1 cellular context compared by ENCODE assay signal in the genomic region with DNA sequence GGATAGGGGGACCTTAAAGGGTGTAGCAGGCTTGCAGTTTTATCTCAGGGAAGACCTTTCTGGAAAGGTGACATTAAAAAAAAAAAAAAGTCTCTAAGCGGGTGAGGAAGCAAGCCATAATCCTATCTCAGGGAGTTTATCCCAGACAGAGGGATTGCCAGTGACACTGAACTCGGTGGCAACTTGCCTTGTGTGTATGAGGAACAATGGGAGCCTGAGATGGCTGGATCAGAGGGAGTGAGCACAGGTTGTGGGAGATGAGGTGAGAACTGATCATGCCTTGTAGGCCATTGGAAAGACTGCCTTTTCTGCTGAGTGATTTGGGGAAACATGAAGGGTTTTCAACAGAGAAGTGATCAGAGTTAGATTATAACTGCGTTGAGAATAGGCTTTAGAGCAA.
TF ChIP-seq lines count a peak whose summit lies in the region.

No MANE protein-coding gene starts in this region.

TF ChIP-seq in H1, 55 proteins besides CTCF, POLR2A, EP300 and RAD21:
- no peak for TF ChIP-seq MAFK (IDR thresholded peaks at IDR 0.05; ENCODE audit: low read depth, low read length)
- TF ChIP-seq ZNF274 (IDR thresholded peaks at IDR 0.05; ENCODE audit: borderline replicate concordance, extremely low read depth, low read length): no peak
- TF ChIP-seq, protein P1, sequence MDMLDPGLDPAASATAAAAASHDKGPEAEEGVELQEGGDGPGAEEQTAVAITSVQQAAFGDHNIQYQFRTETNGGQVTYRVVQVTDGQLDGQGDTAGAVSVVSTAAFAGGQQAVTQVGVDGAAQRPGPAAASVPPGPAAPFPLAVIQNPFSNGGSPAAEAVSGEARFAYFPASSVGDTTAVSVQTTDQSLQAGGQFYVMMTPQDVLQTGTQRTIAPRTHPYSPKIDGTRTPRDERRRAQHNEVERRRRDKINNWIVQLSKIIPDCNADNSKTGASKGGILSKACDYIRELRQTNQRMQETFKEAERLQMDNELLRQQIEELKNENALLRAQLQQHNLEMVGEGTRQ (IDR thresholded peaks at IDR 0.05; ENCODE audit: low read length): no peak
- no peak for TF ChIP-seq FOSL1 (IDR thresholded peaks at IDR 0.05; ENCODE audit: insufficient read depth, low read depth, low read length)
- TF ChIP-seq BRCA1 (IDR thresholded peaks at IDR 0.05; ENCODE audit: low read depth, low read length): no peak
- TF ChIP-seq, protein P2, sequence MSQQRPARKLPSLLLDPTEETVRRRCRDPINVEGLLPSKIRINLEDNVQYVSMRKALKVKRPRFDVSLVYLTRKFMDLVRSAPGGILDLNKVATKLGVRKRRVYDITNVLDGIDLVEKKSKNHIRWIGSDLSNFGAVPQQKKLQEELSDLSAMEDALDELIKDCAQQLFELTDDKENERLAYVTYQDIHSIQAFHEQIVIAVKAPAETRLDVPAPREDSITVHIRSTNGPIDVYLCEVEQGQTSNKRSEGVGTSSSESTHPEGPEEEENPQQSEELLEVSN (IDR thresholded peaks at IDR 0.05): no peak
- TF ChIP-seq JUND (IDR thresholded peaks at IDR 0.05; ENCODE audit: low read length): no peak
- TF ChIP-seq SIN3A (conservative IDR thresholded peaks at IDR 0.05 in 1 of 2, IDR thresholded peaks at IDR 0.05 in 1 of 2; ENCODE audit: low read depth in 1 of 2, low read length in 2 of 2): no peak
